Comparison of ENCODE assay signal across 8 cellular contexts in the genomic region with DNA sequence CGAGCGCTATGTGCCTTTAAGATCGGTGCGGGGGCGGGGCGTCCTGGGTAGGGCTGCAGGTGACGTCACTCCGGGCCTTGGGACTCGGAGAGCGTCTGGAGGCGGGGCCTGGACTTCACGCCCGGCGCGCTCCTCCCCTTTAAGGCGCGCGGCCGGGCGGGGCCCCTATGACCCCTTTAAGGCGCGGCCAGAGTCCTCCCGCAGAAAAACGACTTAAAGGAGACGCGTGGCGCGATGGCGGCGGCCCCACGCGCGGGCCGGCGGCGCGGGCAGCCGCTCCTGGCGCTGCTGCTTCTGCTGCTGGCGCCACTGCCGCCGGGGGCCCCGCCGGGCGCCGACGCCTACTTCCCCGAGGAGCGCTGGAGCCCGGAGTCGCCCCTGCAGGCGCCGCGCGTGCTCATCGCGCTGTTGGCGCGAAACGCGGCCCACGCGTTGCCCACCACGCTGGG. TPM values are rescaled to one million over a fixed set of nuclear protein-coding genes. Genes with fewer than 3 reads are reported as not detected.
DNase-seq lines count a peak whose midpoint lies in the region; ATAC-seq lines count a peak whose summit lies in the region.

A gene (plus strand): TSS at position 170 of the 449 bp plus-strand sequence. CDS start 65 bp downstream, at position 235.

- DNase-seq in CD1c-positive myeloid dendritic cell (ENCODE audit: extremely low spot score) (peak; percentile 100), HT1080 (ENCODE audit: low read depth) (peak; percentile 90), NOMO-1 (lab: John Stamatoyannopoulos, UW; ENCODE audit: unreplicated experiment in 2 of 2) (peak; percentile 99), lung microvascular endothelial cell (ENCODE audit: low read depth in 2 of 2) (peak; percentile 93 to 98)
- peak; percentile 99 for DNase-seq in activated CD8-positive, alpha-beta memory T cell treated with anti-CD3 and anti-CD28 coated beads for 24 hours
- DNase-seq in effector CD8-positive, alpha-beta T cell (lab: John Stamatoyannopoulos, UW), result peak; percentile 97
- peak; percentile 98 to 100 (median 98) for DNase-seq in stimulated activated CD4-positive, alpha-beta T cell treated with anti-CD3 and anti-CD28 coated beads, TNF-alpha, amount 100 ng/mL, for 4 hours (ENCODE audit: low read depth in 3 of 3)

- ATAC-seq in GM19468 (IDR thresholded peaks at IDR 0.05; ENCODE audit: extremely low read depth, unreplicated experiment), result peak; percentile 53

RNA-seq across cellular contexts. Expression of the gene that starts here (rescaled TPM):
- 66.6 and 91.8 TPM in 2 replicates for total RNA-seq in HT1080 (2014; rRNA removed; shearing (Covaris generic))
- polyA plus RNA-seq in HT1080 (2015; cell fraction: cytosol; rRNA removed), result 124 and 125 TPM in 2 replicates
- 121 and 122 TPM in 2 replicates for polyA plus RNA-seq in HT1080 (2015; cell fraction: nucleus; rRNA removed)
- 44.0 and 49.7 TPM in 2 replicates for total RNA-seq in lung microvascular endothelial cell

Comparison
In these comparisons a context has a peak if more than half of its experiments do, and no peak if none do; other contexts are left out.
1. Peak in every context shown above with its lines: DNase-seq and ATAC-seq.